28 cellular contexts compared by ENCODE assay signal in genomic region chr18:50661013-50661412, GRCh38.
"Had no signal": no experiment of that assay in that cellular context is flagged by ENCODE, and none has a peak within 500 bp of the region (broad histone marks: within the 10 kb centered on the region; RNA-seq: fewer than 3 reads in every experiment).

No MANE protein-coding gene starts in this region.

- H3K4me1 ChIP-seq: body of pancreas, colonic mucosa, foreskin keratinocyte had no signal

- H3K4me3 ChIP-seq: adrenal gland, body of pancreas, colonic mucosa, dorsolateral prefrontal cortex, esophagus muscularis mucosa, gastrocnemius medialis had no signal

- H3K36me3 ChIP-seq: adrenal gland, colonic mucosa, esophagus muscularis mucosa, gastrocnemius medialis had no signal

- H3K27me3 ChIP-seq: adrenal gland, body of pancreas, colonic mucosa, dorsolateral prefrontal cortex, esophagus muscularis mucosa, foreskin keratinocyte, gastrocnemius medialis had no signal

- DNase-seq: activated CD4-positive, alpha-beta memory T cell treated with anti-CD3 and anti-CD28 coated beads for 36 hours; activated CD4-positive, alpha-beta T cell treated with anti-CD3 and anti-CD28 coated beads for 36 hours; activated CD4-positive, alpha-beta T cell treated with anti-CD3 and anti-CD28 coated beads, Interleukin-2, amount 10 ng/mL, durations not matched to agents 24 days and 14 days; activated CD4-positive, CD25-positive, alpha-beta regulatory T cell; activated CD4-positive, CD25-positive, alpha-beta regulatory T cell treated with anti-CD3 and anti-CD28 coated beads, Interleukin-2, amount 50 U/mL, for 72 hours; activated CD8-positive, alpha-beta memory T cell treated with anti-CD3 and anti-CD28 coated beads, Interleukin-2, amount 10 ng/mL, durations not matched to agents 7 days and 5 days; activated CD8-positive, alpha-beta memory T cell treated with anti-CD3 and anti-CD28 coated beads, Interleukin-2, amount 50 U/mL, for 4 hours; activated CD8-positive, alpha-beta T cell treated with anti-CD3 and anti-CD28 coated beads, Interleukin-2, amount 10 ng/mL, durations not matched to agents 7 days and 5 days; activated effector memory CD4-positive, alpha-beta T cell treated with anti-CD3 and anti-CD28 coated beads, Interleukin-2, amount 50 U/mL, for 16 hours; activated naive CD4-positive, alpha-beta T cell treated with anti-CD3 and anti-CD28 coated beads for 36 hours; activated naive CD8-positive, alpha-beta T cell treated with anti-CD3 and anti-CD28 coated beads for 36 hours; activated naive CD8-positive, alpha-beta T cell treated with anti-CD3 and anti-CD28 coated beads, Interleukin-2, amount 50 U/mL, for 24 hours; activated T-cell treated with anti-CD3 and anti-CD28 coated beads, Interleukin-2, amount 50 U/mL, for 1 hour; activated T-cell treated with anti-CD3 and anti-CD28 coated beads, Interleukin-2, amount 50 U/mL, for 48 hours; amygdala; aorta; body of pancreas; central memory CD4-positive, alpha-beta T cell; cerebellar nuclear complex; colonic mucosa; dorsolateral prefrontal cortex; effector memory CD4-positive, alpha-beta T cell; erythroblast; foreskin keratinocyte; gastrocnemius medialis; T-helper 2 cell had no signal

- H3K9me3 ChIP-seq: adrenal gland, colonic mucosa had no signal

- ATAC-seq: activated CD4-positive, alpha-beta T cell treated with anti-CD3 and anti-CD28 coated beads for 36 hours; activated CD8-positive, alpha-beta memory T cell treated with anti-CD3 and anti-CD28 coated beads, Interleukin-2, amount 10 ng/mL, durations not matched to agents 7 days and 5 days; activated CD8-positive, alpha-beta T cell treated with anti-CD3 and anti-CD28 coated beads, Interleukin-2, amount 10 ng/mL, durations not matched to agents 7 days and 5 days; activated naive CD8-positive, alpha-beta T cell treated with anti-CD3 and anti-CD28 coated beads, Interleukin-2, amount 50 U/mL, for 24 hours; body of pancreas; foreskin keratinocyte; gastrocnemius medialis had no signal

- H3K27ac ChIP-seq: adrenal gland, body of pancreas, colonic mucosa, esophagus muscularis mucosa, foreskin keratinocyte, gastrocnemius medialis had no signal
